ENCODE assay signal across 13 cellular contexts in the genomic region with DNA sequence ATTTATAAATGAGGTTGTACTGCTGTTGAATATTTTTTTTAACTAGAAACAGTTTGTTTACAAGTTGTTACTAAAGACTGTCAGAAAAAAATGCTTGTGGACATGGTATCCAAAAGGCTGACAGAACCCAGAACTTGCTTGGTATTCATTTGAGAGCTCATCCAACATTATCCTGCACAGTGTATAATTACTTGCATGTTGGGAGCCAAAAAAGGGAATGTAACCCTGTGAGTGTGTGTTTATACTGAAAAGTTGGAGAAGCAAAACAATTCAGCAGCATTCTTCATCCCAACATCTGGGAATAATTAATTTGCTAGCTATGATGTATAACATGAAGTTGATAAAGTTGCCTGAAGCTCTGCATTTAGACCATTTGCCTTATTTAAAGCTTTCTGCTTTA. TPM values are rescaled to one million over a fixed set of nuclear protein-coding genes. Genes with fewer than 3 reads are reported as not detected.
DNase-seq lines count a peak whose midpoint lies in the region; ATAC-seq and TF ChIP-seq lines count a peak whose summit lies in the region.
"Had no signal": no experiment of that assay in that cellular context is flagged by ENCODE, and none has a peak within 500 bp of the region (broad histone marks: within the 10 kb centered on the region; RNA-seq: fewer than 3 reads in every experiment).

No MANE protein-coding gene starts in this region.

- no peak for ATAC-seq in RWPE2 (ENCODE audit: low read depth)
- peak; percentile 62 for ATAC-seq in omental fat pad (ENCODE audit: low FRiP score)
- ATAC-seq in HG03039 (IDR thresholded peaks at IDR 0.05; ENCODE audit: unreplicated experiment), result no peak
- ATAC-seq in HG03175 (IDR thresholded peaks at IDR 0.05; ENCODE audit: unreplicated experiment), result no peak
- no peak for ATAC-seq in HG02870 (IDR thresholded peaks at IDR 0.05; ENCODE audit: unreplicated experiment)
- ATAC-seq: activated T-helper 17 cell treated with anti-CD3 and anti-CD28 coated beads, Interleukin-2, amount 50 U/mL, for 72 hours had no signal

- DNase-seq in AG04450 (ENCODE audit: low read depth, low spot score) (peak; percentile 92), RWPE2 (ENCODE audit: low spot score) (no peak), fibroblast of the aortic adventitia (ENCODE audit: low read depth) (peak; percentile 99), omental fat pad (ENCODE audit: low spot score) (no peak), HuH-7.5 (ENCODE audit: low spot score) (no peak)
- DNase-seq: activated B cell treated with CpG ODN at 0.5 μM for 24 hours; hypothalamus; spleen; stimulated activated CD8-positive, alpha-beta memory T cell treated with anti-CD3 and anti-CD28 coated beads, Interleukin-4, amount 100 ng/mL, for 48 hours had no signal

- no peaks in the 10 kb centered on the region for H3K9me3 ChIP-seq in AG04450 (ENCODE audit: control insufficient read depth, insufficient read depth, low read length)
- no peaks in the 10 kb centered on the region for H3K9me3 ChIP-seq in RWPE2 (ENCODE audit: severe bottlenecking)
- H3K9me3 ChIP-seq: spleen had no signal

- H3K27me3 ChIP-seq in AG04450 (ENCODE audit: control insufficient read depth, insufficient read depth, low read length) (no peaks in the 10 kb centered on the region), RWPE2 (ENCODE audit: insufficient read depth, poor library complexity, severe bottlenecking) (no peaks in the 10 kb centered on the region)
- H3K27me3 ChIP-seq: spleen had no signal

- H3K4me3 ChIP-seq in AG04450 (ENCODE audit: low read depth, low read length) (no peak overlapping the region), RWPE2 (ENCODE audit: severe bottlenecking) (no peak overlapping the region), fibroblast of the aortic adventitia (ENCODE audit: low read depth, low read length) (no peak overlapping the region)
- H3K4me3 ChIP-seq: spleen had no signal

- no peak for TF ChIP-seq CTCF in AG04450 (IDR thresholded peaks at IDR 0.05; ENCODE audit: low read depth, low read length)
- no peak for TF ChIP-seq CTCF in RWPE2 (IDR thresholded peaks at IDR 0.05; ENCODE audit: poor library complexity, severe bottlenecking)
- no peak for TF ChIP-seq CTCF in fibroblast of the aortic adventitia (IDR thresholded peaks at IDR 0.05; ENCODE audit: insufficient read depth, low read length)
- TF ChIP-seq CTCF in omental fat pad (IDR thresholded peaks at IDR 0.05), result no peak

- H3K36me3 ChIP-seq in RWPE2 (ENCODE audit: low read depth), result no peaks in the 10 kb centered on the region
- H3K36me3 ChIP-seq: spleen had no signal

- POLR2A ChIA-PET in AG04450 (lab: Yijun Ruan, JAX), result interaction anchor here (0.6 to 2.5 kb wide), 14 partner anchors 9 to 1513 kb away, joined by 3 to 31 read pairs (median 7); a partner anchor contains a TSS

- H3K27ac ChIP-seq in AG04450 (ENCODE audit: low read depth, low read length), result no peak overlapping the region
- H3K27ac ChIP-seq in RWPE2 (ENCODE audit: poor library complexity, severe bottlenecking), result peak overlapping the region; percentile 71

- CTCF ChIA-PET in AG04450 (lab: Charles Lee), result interaction anchor here (1.1 to 2.0 kb wide), 2 partner anchors 192 to 207 kb away, joined by 6 to 10 read pairs; no protein-coding TSS in a partner anchor

- H3K4me1 ChIP-seq in RWPE2 (ENCODE audit: insufficient read depth, poor library complexity, severe bottlenecking), result peaks cover 42% of the 10 kb centered on the region

RNA-seq across cellular contexts. Expression of a gene that starts 42.1 kb away (rescaled TPM):
- polyA plus RNA-seq in AG04450 (2011; rRNA removed), result 48.2 and 68.6 TPM in 2 replicates
- 77.3 and 98.3 TPM in 2 replicates for polyA minus RNA-seq in AG04450 (2011; rRNA and poly(A)+ RNA removed)
- total RNA-seq in fibroblast of the aortic adventitia (ENCODE audit: low replicate concordance) (119 and 190 TPM in 2 replicates), omental fat pad (10 to 100 TPM; 60.9 to 91.3 (median 78.6) TPM)

Comparison
In these comparisons a context has a peak if more than half of its experiments do, and no peak if none do; other contexts are left out.
1. DNase-seq: peak in AG04450 (single experiment) and fibroblast of the aortic adventitia (single experiment); none in RWPE2 (single experiment), omental fat pad (single experiment) and HuH-7.5 (single experiment).